In the genomic region with DNA sequence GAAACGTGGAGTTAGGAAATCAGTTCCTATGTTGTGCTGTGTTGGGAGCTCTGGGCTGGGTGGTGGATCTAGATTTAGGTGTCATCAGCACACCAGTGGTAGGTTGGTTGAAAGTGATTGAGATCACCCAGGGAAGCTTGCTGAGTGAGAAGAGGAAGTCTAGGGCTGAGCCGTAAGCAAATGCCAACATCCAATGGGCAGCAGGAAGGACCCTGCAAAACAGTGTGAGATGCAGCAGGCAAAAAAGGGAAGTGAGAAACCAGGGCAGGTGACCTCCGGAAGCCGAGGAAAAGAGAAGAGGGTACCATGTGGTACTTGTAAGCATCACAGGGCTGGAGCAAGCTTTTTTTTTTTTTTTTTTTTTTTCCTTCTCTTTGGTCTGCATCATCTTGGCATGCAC, we compare ENCODE assay signal across 8 cellular contexts.
A peak's percentile ranks its signal among the peaks of the same experiment; 100 is the strongest.
DNase-seq lines count a peak whose midpoint lies in the region; ATAC-seq lines count a peak whose summit lies in the region.

No MANE protein-coding gene starts in this region.

- H3K27ac ChIP-seq in layer of hippocampus (ENCODE audit: low read depth, low read length) = peak overlapping the region; percentile 13

- peak; percentile 95 for ATAC-seq in GM18517 (IDR thresholded peaks at IDR 0.05; ENCODE audit: unreplicated experiment)
- ATAC-seq in HG02623 (IDR thresholded peaks at IDR 0.05; ENCODE audit: unreplicated experiment) = peak; percentile 81

- DNase-seq in NOMO-1 (lab: John Stamatoyannopoulos, UW; ENCODE audit: unreplicated experiment in 2 of 2) = peak; percentile 98 to 100
- DNase-seq in NCI-H1048 (lab: John Stamatoyannopoulos, UW) = no peak
- no peak for DNase-seq in SW480 (ENCODE audit: low spot score)
- no peak for DNase-seq in NCI-H2196 treated with DMSO at 0.1 percent for 48 hours (lab: John Stamatoyannopoulos, UW; ENCODE audit: unreplicated experiment)
- no peak for DNase-seq in ecto neural progenitor cell (ENCODE audit: low spot score)

- no peaks in the 10 kb centered on the region for H3K27me3 ChIP-seq in layer of hippocampus (ENCODE audit: control insufficient read depth, insufficient read depth, low read length)

Comparison
In these comparisons a context has a peak if more than half of its experiments do, and no peak if none do; other contexts are left out.
1. DNase-seq: peak in NOMO-1 (2 of 2); none in NCI-H1048 (single experiment), SW480 (single experiment), NCI-H2196 treated with DMSO at 0.1 percent for 48 hours (single experiment) and ecto neural progenitor cell (single experiment).